ENCODE assay signal across 8 cellular contexts in genomic region chr2:231227309-231228162, GRCh38. TPM values are rescaled to one million over a fixed set of nuclear protein-coding genes. Genes with fewer than 3 reads are reported as not detected.
DNase-seq lines count a peak whose midpoint lies in the region; ATAC-seq and TF ChIP-seq lines count a peak whose summit lies in the region.

No MANE protein-coding gene starts in this region.

- no peak overlapping the region for H3K9ac ChIP-seq in DND-41 (ENCODE audit: low read depth, low read length)

- H3K27ac ChIP-seq in DND-41 (ENCODE audit: low read length) (peak overlapping the region; percentile 32; the same call in 1 of the 2 replicates), thymus (ENCODE audit: low read depth) (peak overlapping the region; percentile 52)

- H3K79me2 ChIP-seq in DND-41 (ENCODE audit: insufficient read depth, low read length) = no peaks in the 10 kb centered on the region

- peak; percentile 73 for DNase-seq in DND-41
- peak; percentile 64 for DNase-seq in HS-5 (ENCODE audit: low read depth)
- peak; percentile 87 for DNase-seq in NCI-H82 (lab: John Stamatoyannopoulos, UW)
- DNase-seq in activated CD8-positive, alpha-beta memory T cell treated with anti-CD3 and anti-CD28 coated beads, Interleukin-2, amount 50 U/mL, for 4 hours = peak; percentile 24
- DNase-seq in fibroblast of peridontal ligament (ENCODE audit: extremely low read depth) = peak; percentile 84
- DNase-seq in natural killer cell treated with Interleukin-12 subunit alpha and Interleukin-12 subunit beta and Interleukin-15 and Interleukin-18, amount 100 ng/mL, for 72 hours (ENCODE audit: low spot score) = no peak

- H3K4me2 ChIP-seq in DND-41 (ENCODE audit: insufficient read depth, low read length) = no peak overlapping the region

- H3K9me3 ChIP-seq in DND-41 (ENCODE audit: insufficient read depth, low read length, severe bottlenecking) (no peaks in the 10 kb centered on the region), thymus (ENCODE audit: control insufficient read depth) (no peaks in the 10 kb centered on the region)

- H2AFZ ChIP-seq in DND-41 (ENCODE audit: low read depth, low read length) = peak overlapping the region; percentile 54

- peak; percentile 96 for ATAC-seq in DND-41 (ENCODE audit: insufficient read depth, low read depth)
- peak; percentile 53 for ATAC-seq in GM21447 (IDR thresholded peaks at IDR 0.05; ENCODE audit: unreplicated experiment)
- peak; percentile 82 to 87 for ATAC-seq in natural killer cell treated with Interleukin-12 subunit alpha and Interleukin-12 subunit beta and Interleukin-15 and Interleukin-18, amount 100 ng/mL, for 72 hours

- H3K9me3 Mint-ChIP-seq in natural killer cell treated with Interleukin-12 subunit alpha and Interleukin-12 subunit beta and Interleukin-15 and Interleukin-18, amount 100 ng/mL, for 72 hours = no peaks in the 10 kb centered on the region

- 77% methylated on average over 12 of the region's 12 CpGs for WGBS in thymus

- no peak overlapping the region for H3K4me3 Mint-ChIP-seq in natural killer cell treated with Interleukin-12 subunit alpha and Interleukin-12 subunit beta and Interleukin-15 and Interleukin-18, amount 100 ng/mL, for 72 hours

- H3K4me3 ChIP-seq in DND-41 (ENCODE audit: low read depth in 1 of 2, low read length in 2 of 2) (no peak overlapping the region), thymus (ENCODE audit: low read length) (no peak overlapping the region)

- H3K36me3 ChIP-seq in DND-41 (ENCODE audit: insufficient read depth, low read length) (no peaks in the 10 kb centered on the region), thymus (ENCODE audit: control insufficient read depth, insufficient read depth) (no peaks in the 10 kb centered on the region)

- no peaks in the 10 kb centered on the region for H4K20me1 ChIP-seq in DND-41 (ENCODE audit: insufficient read depth, low read length)

- H3K27me3 Mint-ChIP-seq in natural killer cell treated with Interleukin-12 subunit alpha and Interleukin-12 subunit beta and Interleukin-15 and Interleukin-18, amount 100 ng/mL, for 72 hours = no peaks in the 10 kb centered on the region

- H3K36me3 Mint-ChIP-seq in natural killer cell treated with Interleukin-12 subunit alpha and Interleukin-12 subunit beta and Interleukin-15 and Interleukin-18, amount 100 ng/mL, for 72 hours = no peaks in the 10 kb centered on the region

- peak; percentile 89 for TF ChIP-seq CTCF in DND-41 (IDR thresholded peaks at IDR 0.05; ENCODE audit: borderline replicate concordance, extremely low read depth, low read length, poor library complexity, severe bottlenecking)

- peaks cover under 1 to 2% of the 10 kb centered on the region in 2 donors for H3K4me1 Mint-ChIP-seq in natural killer cell treated with Interleukin-12 subunit alpha and Interleukin-12 subunit beta and Interleukin-15 and Interleukin-18, amount 100 ng/mL, for 72 hours (ENCODE audit: low read depth in 2 of 2)

- no peaks in the 10 kb centered on the region for H3K27me3 ChIP-seq in DND-41 (ENCODE audit: insufficient read depth, low read length, poor library complexity)
- H3K27me3 ChIP-seq in thymus (ENCODE audit: control insufficient read depth, insufficient read depth) = no peaks in the 10 kb centered on the region

- H3K4me1 ChIP-seq in DND-41 (ENCODE audit: insufficient read depth, low read length) = peaks cover 8% of the 10 kb centered on the region
- peaks cover 12% of the 10 kb centered on the region for H3K4me1 ChIP-seq in thymus (ENCODE audit: control insufficient read depth, insufficient read depth, low read length)

- H3K27ac Mint-ChIP-seq in natural killer cell treated with Interleukin-12 subunit alpha and Interleukin-12 subunit beta and Interleukin-15 and Interleukin-18, amount 100 ng/mL, for 72 hours = no peak overlapping the region

RNA-seq across cellular contexts. Expression of gene ARMC9, which starts 29.1 kb away (rescaled TPM):
- total RNA-seq in natural killer cell treated with Interleukin-12 subunit alpha and Interleukin-12 subunit beta and Interleukin-15 and Interleukin-18, amount 100 ng/mL, for 72 hours = 1 to 10 TPM; 2.5 to 4.8 TPM
- polyA plus RNA-seq in thymus = 5.4 TPM
